ENCODE assay signal across 10 cellular contexts in genomic region chr10:90920986-90921643, GRCh38. TPM values are rescaled to one million over a fixed set of nuclear protein-coding genes. Genes with fewer than 3 reads are reported as not detected.
DNase-seq lines count a peak whose midpoint lies in the region; ATAC-seq and TF ChIP-seq lines count a peak whose summit lies in the region.
"Had no signal": no experiment of that assay in that cellular context is flagged by ENCODE, and none has a peak within 500 bp of the region (broad histone marks: within the 10 kb centered on the region; RNA-seq: fewer than 3 reads in every experiment).

TSS of gene ANKRD1 (minus strand) at chr10:90921087. CDS start at chr10:90921027, 60 bp downstream.

- H3K4me3 ChIP-seq in fibroblast of the aortic adventitia (ENCODE audit: low read depth, low read length): no peak within 1 kb of the TSS
- H3K4me3 ChIP-seq in osteoblast (ENCODE audit: insufficient read depth, low read length): peak within 1 kb of the TSS; percentile 49

- DNase-seq in ELR (ENCODE audit: low read depth) (peak; percentile 94), RKO (ENCODE audit: low spot score) (peak; percentile 80), fibroblast of the aortic adventitia (ENCODE audit: low read depth) (peak; percentile 68), osteoblast (ENCODE audit: insufficient read length, low spot score, missing footprints) (peak; percentile 75), NCI-H2029 treated with DMSO at 0.1 percent for 48 hours (lab: John Stamatoyannopoulos, UW) (no peak)
- DNase-seq in activated effector memory CD4-positive, alpha-beta T cell treated with anti-CD3 and anti-CD28 coated beads, Interleukin-2, amount 50 U/mL, for 16 hours: no peak
- DNase-seq in activated CD8-positive, alpha-beta memory T cell treated with anti-CD3 and anti-CD28 coated beads for 24 hours: no peak
- DNase-seq: activated CD4-positive, alpha-beta T cell treated with anti-CD3 and anti-CD28 coated beads, Interleukin-2, amount 10 ng/mL, durations not matched to agents 7 days and 5 days; NCI-H524 had no signal

- no peak within 1 kb of the TSS for H3K4me3 Mint-ChIP-seq in activated T-helper 17 cell treated with anti-CD3 and anti-CD28 coated beads, Interleukin-2, amount 50 U/mL, for 72 hours
- H3K4me3 Mint-ChIP-seq: activated CD4-positive, alpha-beta T cell treated with anti-CD3 and anti-CD28 coated beads, Interleukin-2, amount 10 ng/mL, durations not matched to agents 7 days and 5 days had no signal

- no peak within 1 kb of the TSS for H2AFZ ChIP-seq in osteoblast (ENCODE audit: low read length)

- H3K27me3 Mint-ChIP-seq in activated T-helper 17 cell treated with anti-CD3 and anti-CD28 coated beads, Interleukin-2, amount 50 U/mL, for 72 hours: peaks cover 3% of the 10 kb centered on the region

- H3K27me3 ChIP-seq in osteoblast (ENCODE audit: insufficient read depth, low read length): no peaks in the 10 kb centered on the region

- no peaks in the 10 kb centered on the region for H3K9me3 ChIP-seq in osteoblast (ENCODE audit: low read depth, low read length)

- peaks cover 6% of the 10 kb centered on the region for H3K79me2 ChIP-seq in osteoblast (ENCODE audit: insufficient read depth, low read length)

- peak within 1 kb of the TSS; percentile 61 for H3K4me2 ChIP-seq in osteoblast (ENCODE audit: insufficient read depth, low read length)

- peak within 1 kb of the TSS; percentile 73 for H3K27ac ChIP-seq in osteoblast (ENCODE audit: low read depth, low read length)

- no peaks in the 10 kb centered on the region for H3K4me1 Mint-ChIP-seq in activated T-helper 17 cell treated with anti-CD3 and anti-CD28 coated beads, Interleukin-2, amount 50 U/mL, for 72 hours
- H3K4me1 Mint-ChIP-seq: activated CD4-positive, alpha-beta T cell treated with anti-CD3 and anti-CD28 coated beads, Interleukin-2, amount 10 ng/mL, durations not matched to agents 7 days and 5 days had no signal

- ATAC-seq in activated T-helper 17 cell treated with anti-CD3 and anti-CD28 coated beads, Interleukin-2, amount 50 U/mL, for 72 hours (replicated peaks): no peak

- H3K36me3 ChIP-seq in osteoblast (ENCODE audit: insufficient read depth, low read length): peaks cover 10% of the 10 kb centered on the region

- peaks cover 22% of the 10 kb centered on the region for H3K4me1 ChIP-seq in osteoblast (ENCODE audit: insufficient read depth, low read length)

- no peak within 1 kb of the TSS for H3K27ac Mint-ChIP-seq in activated T-helper 17 cell treated with anti-CD3 and anti-CD28 coated beads, Interleukin-2, amount 50 U/mL, for 72 hours
- H3K27ac Mint-ChIP-seq: activated CD4-positive, alpha-beta T cell treated with anti-CD3 and anti-CD28 coated beads, Interleukin-2, amount 10 ng/mL, durations not matched to agents 7 days and 5 days had no signal

- no peaks in the 10 kb centered on the region for H4K20me1 ChIP-seq in osteoblast (ENCODE audit: insufficient read depth, low read length)

- H3K36me3 Mint-ChIP-seq in activated T-helper 17 cell treated with anti-CD3 and anti-CD28 coated beads, Interleukin-2, amount 50 U/mL, for 72 hours (ENCODE audit: low read depth): no peaks in the 10 kb centered on the region

- TF ChIP-seq CTCF in fibroblast of the aortic adventitia (IDR thresholded peaks at IDR 0.05; ENCODE audit: insufficient read depth, low read length) (no peak), osteoblast (IDR thresholded peaks at IDR 0.05; ENCODE audit: extremely low read depth, low read depth, low read length) (no peak)

- H3K9me3 Mint-ChIP-seq in activated T-helper 17 cell treated with anti-CD3 and anti-CD28 coated beads, Interleukin-2, amount 50 U/mL, for 72 hours: no peaks in the 10 kb centered on the region
- H3K9me3 Mint-ChIP-seq: activated CD4-positive, alpha-beta T cell treated with anti-CD3 and anti-CD28 coated beads, Interleukin-2, amount 10 ng/mL, durations not matched to agents 7 days and 5 days had no signal

RNA-seq across cellular contexts. Expression of gene ANKRD1, which starts in this region (rescaled TPM):
- total RNA-seq in fibroblast of the aortic adventitia (ENCODE audit: low replicate concordance): 1.4 and 4.9 TPM in 2 replicates
- 27.7 and 52.1 TPM in 2 replicates for total RNA-seq in osteoblast
- not detected for total RNA-seq in activated T-helper 17 cell treated with anti-CD3 and anti-CD28 coated beads, Interleukin-2, amount 50 U/mL, for 72 hours
- total RNA-seq: activated CD4-positive, alpha-beta T cell treated with anti-CD3 and anti-CD28 coated beads, Interleukin-2, amount 10 ng/mL, durations not matched to agents 7 days and 5 days had no signal

Comparison
In these comparisons a context has a peak if more than half of its experiments do, and no peak if none do; other contexts are left out.
1. DNase-seq: peak in ELR (single experiment), RKO (single experiment), fibroblast of the aortic adventitia (single experiment) and osteoblast (single experiment); none in activated effector memory CD4-positive, alpha-beta T cell treated with anti-CD3 and anti-CD28 coated beads, Interleukin-2, amount 50 U/mL, for 16 hours (single experiment), activated CD8-positive, alpha-beta memory T cell treated with anti-CD3 and anti-CD28 coated beads for 24 hours (single experiment) and NCI-H2029 treated with DMSO at 0.1 percent for 48 hours (single experiment).